1 cellular context compared by ENCODE assay signal in the genomic region with DNA sequence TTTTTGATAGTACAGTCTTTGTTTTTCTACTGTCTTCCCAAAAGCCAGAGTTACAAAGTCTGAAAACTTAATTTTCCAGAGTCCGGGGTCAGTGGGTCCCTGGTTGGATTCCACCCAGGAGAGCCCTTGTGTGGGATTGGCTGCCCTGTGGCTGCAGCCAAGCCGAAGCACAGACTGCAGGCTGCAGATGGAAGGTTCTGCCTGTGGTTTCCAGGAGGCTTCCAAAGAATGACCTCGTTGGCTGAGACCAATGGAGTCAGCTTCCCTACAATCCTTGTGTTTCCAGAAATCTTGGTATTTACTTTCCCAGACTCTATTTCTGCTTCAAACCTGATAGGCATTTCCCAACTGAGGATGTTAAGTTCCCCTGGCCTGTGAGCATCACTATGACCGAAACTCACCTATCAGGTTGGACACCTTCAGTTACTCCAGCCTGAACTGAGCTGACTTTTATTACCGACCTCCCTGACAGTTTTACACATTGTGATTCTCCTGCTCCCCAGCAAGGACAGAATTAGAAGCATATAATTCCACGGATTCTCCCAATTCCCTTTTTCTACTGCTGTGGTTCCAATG.
TF ChIP-seq lines count a peak whose summit lies in the region.

No MANE protein-coding gene starts in this region.

TF ChIP-seq in HEK293, 187 proteins besides CTCF, POLR2A, EP300 and RAD21 (continued from another document):
- TF ChIP-seq INSM2 (tag by site-specific recombination; IDR thresholded peaks at IDR 0.05) = no peak
- TF ChIP-seq ZNF521 (tag by site-specific recombination; IDR thresholded peaks at IDR 0.05) = no peak
